Comparison of ENCODE assay signal across 1 cellular context in the genomic region with DNA sequence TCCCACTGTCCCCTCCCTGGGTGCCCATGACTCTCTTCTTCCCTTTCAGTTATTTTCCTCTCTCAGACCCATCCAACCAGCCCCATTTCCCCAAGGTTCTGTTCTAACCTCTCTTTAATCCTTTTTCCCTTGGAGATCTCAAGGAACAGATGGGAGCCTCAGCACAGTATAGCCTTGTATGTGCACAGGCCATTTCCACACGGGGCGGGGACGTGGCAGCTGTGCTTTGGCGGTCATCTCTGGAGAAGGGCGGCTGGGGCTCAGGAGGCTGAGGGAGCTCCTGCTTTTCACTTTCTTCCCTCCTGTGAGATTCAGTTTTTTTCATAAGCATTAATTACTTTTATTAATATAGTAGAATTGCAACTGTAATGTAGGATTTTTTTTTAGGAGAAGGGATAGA.
TF ChIP-seq lines count a peak whose summit lies in the region.

No MANE protein-coding gene starts in this region.

TF ChIP-seq in H1, 55 proteins besides CTCF, POLR2A, EP300 and RAD21:
- TF ChIP-seq HDAC6 (IDR thresholded peaks at IDR 0.05; ENCODE audit: low read depth, low read length), result no peak
- TF ChIP-seq TAF7 (optimal IDR thresholded peaks at IDR 0.05; ENCODE audit: borderline replicate concordance, low read depth, low read length), result no peak
- no peak for TF ChIP-seq GABPA (IDR thresholded peaks at IDR 0.05; ENCODE audit: borderline replicate concordance, insufficient read depth, low read length)
- no peak for TF ChIP-seq MAFK (IDR thresholded peaks at IDR 0.05; ENCODE audit: low read depth, low read length)
- TF ChIP-seq SIN3A (conservative IDR thresholded peaks at IDR 0.05 in 1 of 2, IDR thresholded peaks at IDR 0.05 in 1 of 2; ENCODE audit: low read depth in 1 of 2, low read length in 2 of 2), result no peak
- TF ChIP-seq CREB1 (IDR thresholded peaks at IDR 0.05), result no peak
- TF ChIP-seq, protein P1, sequence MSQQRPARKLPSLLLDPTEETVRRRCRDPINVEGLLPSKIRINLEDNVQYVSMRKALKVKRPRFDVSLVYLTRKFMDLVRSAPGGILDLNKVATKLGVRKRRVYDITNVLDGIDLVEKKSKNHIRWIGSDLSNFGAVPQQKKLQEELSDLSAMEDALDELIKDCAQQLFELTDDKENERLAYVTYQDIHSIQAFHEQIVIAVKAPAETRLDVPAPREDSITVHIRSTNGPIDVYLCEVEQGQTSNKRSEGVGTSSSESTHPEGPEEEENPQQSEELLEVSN (IDR thresholded peaks at IDR 0.05), result no peak
- no peak for TF ChIP-seq EZH2 (IDR thresholded peaks at IDR 0.05; ENCODE audit: low read depth, low read length, severe bottlenecking)
- TF ChIP-seq YY1 (IDR thresholded peaks at IDR 0.05; ENCODE audit: low read depth, low read length), result no peak
- no peak for TF ChIP-seq RFX5 (IDR thresholded peaks at IDR 0.05; ENCODE audit: borderline replicate concordance, low read depth, low read length)
- no peak for TF ChIP-seq CBX5 (IDR thresholded peaks at IDR 0.05; ENCODE audit: low read depth, low read length)
- TF ChIP-seq KDM4A (IDR thresholded peaks at IDR 0.05; ENCODE audit: low read depth, low read length, severe bottlenecking), result no peak
- no peak for TF ChIP-seq SIX5 (IDR thresholded peaks at IDR 0.05; ENCODE audit: low read depth, low read length)
- no peak for TF ChIP-seq TCF12 (IDR thresholded peaks at IDR 0.05; ENCODE audit: low read depth, low read length)
- no peak for TF ChIP-seq SP4 (IDR thresholded peaks at IDR 0.05; ENCODE audit: low read length)
- no peak for TF ChIP-seq KDM1A (IDR thresholded peaks at IDR 0.05; ENCODE audit: borderline replicate concordance, low read length)
- no peak for TF ChIP-seq CEBPB (IDR thresholded peaks at IDR 0.05; ENCODE audit: low read depth, low read length)
- TF ChIP-seq PHF8 (conservative IDR thresholded peaks at IDR 0.05; ENCODE audit: low read depth, low read length), result no peak
TF ChIP-seq in H1: peak in this region for 0.
